Comparison of ENCODE assay signal across 14 cellular contexts in the genomic region with DNA sequence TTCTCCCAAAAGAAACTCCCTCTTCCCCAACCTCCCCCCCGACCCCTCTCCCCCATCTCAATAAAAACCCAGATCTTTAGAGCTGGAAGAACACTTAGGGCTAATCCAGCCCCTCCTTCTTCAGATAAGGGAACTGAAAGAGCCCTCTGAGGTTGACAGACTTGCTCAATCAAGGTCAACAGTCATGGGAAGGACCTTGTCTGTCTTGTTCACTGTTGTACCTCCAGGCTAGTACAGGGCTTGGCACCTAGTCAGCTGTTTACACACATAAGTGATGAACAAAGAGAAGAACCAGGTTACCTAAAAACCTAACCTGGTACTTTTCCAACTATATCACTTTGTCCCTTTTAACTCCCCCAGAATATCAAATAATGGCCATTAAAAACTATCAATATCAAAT. TPM values are rescaled to one million over a fixed set of nuclear protein-coding genes. Genes with fewer than 3 reads are reported as not detected.
DNase-seq lines count a peak whose midpoint lies in the region; ATAC-seq and TF ChIP-seq lines count a peak whose summit lies in the region.
"Had no signal": no experiment of that assay in that cellular context is flagged by ENCODE, and none has a peak within 500 bp of the region (broad histone marks: within the 10 kb centered on the region; RNA-seq: fewer than 3 reads in every experiment).

No MANE protein-coding gene starts in this region.

- POLR2A ChIA-PET in activated CD4-positive, alpha-beta memory T cell treated with anti-CD3 and anti-CD28 coated beads for 36 hours (lab: Charles Lee): no interaction called here
- POLR2A ChIA-PET in activated CD4-positive, alpha-beta memory T cell treated with anti-CD3 and anti-CD28 coated beads, Interleukin-2, amount 10 ng/mL, durations not matched to agents 7 days and 5 days (lab: Charles Lee): interaction anchor here (0.9 to 3.4 kb wide), 3 partner anchors 9 to 206 kb away, joined by 3 to 36 read pairs (median 15); partner anchors contain the start of gene PSIP1

- no peaks in the 10 kb centered on the region for H3K9me3 Mint-ChIP-seq in activated CD4-positive, alpha-beta memory T cell treated with anti-CD3 and anti-CD28 coated beads for 36 hours
- H3K9me3 Mint-ChIP-seq in activated CD4-positive, alpha-beta memory T cell treated with anti-CD3 and anti-CD28 coated beads, Interleukin-2, amount 10 ng/mL, durations not matched to agents 7 days and 5 days: no peaks in the 10 kb centered on the region
- H3K9me3 Mint-ChIP-seq in progenitor cell of endocrine pancreas (ENCODE audit: low read depth): no peaks in the 10 kb centered on the region

- ATAC-seq in GM21825 (IDR thresholded peaks at IDR 0.05; ENCODE audit: unreplicated experiment): peak; percentile 28

- TF ChIP-seq POLR2A in lower leg skin (IDR thresholded peaks at IDR 0.05): no peak

- no peak for DNase-seq in activated CD4-positive, alpha-beta memory T cell treated with anti-CD3 and anti-CD28 coated beads for 36 hours
- no peak for DNase-seq in activated CD4-positive, alpha-beta memory T cell treated with anti-CD3 and anti-CD28 coated beads, Interleukin-2, amount 10 ng/mL, durations not matched to agents 7 days and 5 days
- DNase-seq in NCI-H69 (lab: John Stamatoyannopoulos, UW): peak; percentile 42
- DNase-seq in progenitor cell of endocrine pancreas (ENCODE audit: low spot score, unreplicated experiment): no peak
- DNase-seq in NCI-H1930 (lab: John Stamatoyannopoulos, UW): no peak
- no peak for DNase-seq in lower leg skin (ENCODE audit: low spot score in 2 of 2)
- no peak for DNase-seq in stimulated activated CD4-positive, alpha-beta T cell treated with anti-CD3 and anti-CD28 coated beads, Interleukin-15, amount 100 ng/mL, for 24 hours
- DNase-seq: activated CD4-positive, alpha-beta T cell treated with anti-CD3 and anti-CD28 coated beads for 48 hours; foreskin melanocyte; midbrain; NCI-H1105; Peyer's patch; stimulated activated CD4-positive, alpha-beta T cell treated with anti-CD3 and anti-CD28 coated beads, Interleukin-12 subunit alpha, Interleukin-12 subunit beta, amount 100 ng/mL, for 4 hours had no signal

- H3K27me3 Mint-ChIP-seq in activated CD4-positive, alpha-beta memory T cell treated with anti-CD3 and anti-CD28 coated beads for 36 hours: no peaks in the 10 kb centered on the region
- H3K27me3 Mint-ChIP-seq in activated CD4-positive, alpha-beta memory T cell treated with anti-CD3 and anti-CD28 coated beads, Interleukin-2, amount 10 ng/mL, durations not matched to agents 7 days and 5 days: no peaks in the 10 kb centered on the region
- no peaks in the 10 kb centered on the region for H3K27me3 Mint-ChIP-seq in progenitor cell of endocrine pancreas

- 93 to 95% methylated on average over 1 of the region's 1 CpG for WGBS in lower leg skin, 2 donors

- H3K36me3 Mint-ChIP-seq in activated CD4-positive, alpha-beta memory T cell treated with anti-CD3 and anti-CD28 coated beads for 36 hours: peaks cover 11% of the 10 kb centered on the region
- H3K36me3 Mint-ChIP-seq in activated CD4-positive, alpha-beta memory T cell treated with anti-CD3 and anti-CD28 coated beads, Interleukin-2, amount 10 ng/mL, durations not matched to agents 7 days and 5 days (ENCODE audit: low read depth): peaks cover 28% of the 10 kb centered on the region
- H3K36me3 Mint-ChIP-seq in progenitor cell of endocrine pancreas (ENCODE audit: insufficient read depth): peaks cover 3% of the 10 kb centered on the region

- TF ChIP-seq CTCF in progenitor cell of endocrine pancreas (IDR thresholded peaks at IDR 0.05; ENCODE audit: unreplicated experiment) (no peak), lower leg skin (IDR thresholded peaks at IDR 0.05) (no peak)

- no peak overlapping the region for H3K27ac Mint-ChIP-seq in activated CD4-positive, alpha-beta memory T cell treated with anti-CD3 and anti-CD28 coated beads for 36 hours
- H3K27ac Mint-ChIP-seq in activated CD4-positive, alpha-beta memory T cell treated with anti-CD3 and anti-CD28 coated beads, Interleukin-2, amount 10 ng/mL, durations not matched to agents 7 days and 5 days: no peak overlapping the region
- H3K27ac Mint-ChIP-seq in progenitor cell of endocrine pancreas: no peak overlapping the region

- H3K4me3 ChIP-seq in lower leg skin (ENCODE audit: low read depth, poor library complexity, severe bottlenecking): no peak overlapping the region

- intact Hi-C loops in activated CD4-positive, alpha-beta memory T cell treated with anti-CD3 and anti-CD28 coated beads for 36 hours (cut with micrococcal nuclease): loop anchor here (10.0 kb wide), 1 partner anchor 980 kb away; no protein-coding TSS in a partner anchor
- intact Hi-C loops in lower leg skin (cut with DNase I; ENCODE audit: low total_unique reads): loop anchor here (10.0 kb wide), 1 partner anchor 120 kb away; the partner anchor contains the start of gene SNAPC3

- CTCF ChIA-PET in activated CD4-positive, alpha-beta memory T cell treated with anti-CD3 and anti-CD28 coated beads for 36 hours (lab: Charles Lee): interaction anchor here (1.2 kb wide), 1 partner anchor 27 kb away, joined by 3 read pairs; no protein-coding TSS in a partner anchor
- CTCF ChIA-PET in activated CD4-positive, alpha-beta memory T cell treated with anti-CD3 and anti-CD28 coated beads, Interleukin-2, amount 10 ng/mL, durations not matched to agents 7 days and 5 days (lab: Charles Lee): interaction anchor here (1.3 to 1.4 kb wide), 2 partner anchors 12 to 22 kb away, joined by 3 to 4 read pairs; no protein-coding TSS in a partner anchor

- peak overlapping the region; percentile 99 for H3K4me3 Mint-ChIP-seq in activated CD4-positive, alpha-beta memory T cell treated with anti-CD3 and anti-CD28 coated beads for 36 hours
- no peak overlapping the region for H3K4me3 Mint-ChIP-seq in activated CD4-positive, alpha-beta memory T cell treated with anti-CD3 and anti-CD28 coated beads, Interleukin-2, amount 10 ng/mL, durations not matched to agents 7 days and 5 days
- peak overlapping the region; percentile 0 for H3K4me3 Mint-ChIP-seq in progenitor cell of endocrine pancreas (ENCODE audit: low read depth)

- H3K4me1 Mint-ChIP-seq in activated CD4-positive, alpha-beta memory T cell treated with anti-CD3 and anti-CD28 coated beads for 36 hours (ENCODE audit: low read depth): peaks cover 46% of the 10 kb centered on the region
- peaks cover 55% of the 10 kb centered on the region for H3K4me1 Mint-ChIP-seq in activated CD4-positive, alpha-beta memory T cell treated with anti-CD3 and anti-CD28 coated beads, Interleukin-2, amount 10 ng/mL, durations not matched to agents 7 days and 5 days
- H3K4me1 Mint-ChIP-seq in progenitor cell of endocrine pancreas (ENCODE audit: low read depth): peaks cover 16% of the 10 kb centered on the region

RNA-seq across cellular contexts. Expression of gene TTC39B, which starts 2.4 kb away (rescaled TPM):
- total RNA-seq in activated CD4-positive, alpha-beta memory T cell treated with anti-CD3 and anti-CD28 coated beads for 36 hours: 10 to 100 TPM; 30.3 to 31.7 TPM
- total RNA-seq in activated CD4-positive, alpha-beta memory T cell treated with anti-CD3 and anti-CD28 coated beads, Interleukin-2, amount 10 ng/mL, durations not matched to agents 7 days and 5 days: 10 to 100 TPM; 27.5 to 29.6 TPM
- total RNA-seq in progenitor cell of endocrine pancreas: 6.6 and 7.8 TPM in 2 replicates
- total RNA-seq in lower leg skin: 10 to 100 TPM; 38.4 to 53.3 (median 42.2) TPM
